Comparison of ENCODE assay signal across 1 cellular context in genomic region chr6:147479857-147480256, GRCh38.
TF ChIP-seq lines count a peak whose summit lies in the region.

No MANE protein-coding gene starts in this region.

TF ChIP-seq in K562, 482 proteins besides CTCF, POLR2A, EP300 and RAD21 (continued from another document and continues in another):
- TF ChIP-seq FOXA3 (CRISPR knock-in tag; conservative IDR thresholded peaks at IDR 0.05 in 1 of 2, IDR thresholded peaks at IDR 0.05 in 1 of 2) = no peak
- TF ChIP-seq FOXP1 (CRISPR knock-in tag; IDR thresholded peaks at IDR 0.05) = no peak
- TF ChIP-seq NFE2L1 (tag; IDR thresholded peaks at IDR 0.05; ENCODE audit: borderline replicate concordance, low read depth) = peak; percentile 97
- TF ChIP-seq ZEB2 (IDR thresholded peaks at IDR 0.05) = peak; percentile 49; the same call in 1 of the 2 replicates
- TF ChIP-seq JUND (IDR thresholded peaks at IDR 0.05; ENCODE audit: borderline replicate concordance, low read depth, low read length) = peak; percentile 32; the same call in 1 of the 2 replicates
- TF ChIP-seq JUND (tag; IDR thresholded peaks at IDR 0.05; ENCODE audit: borderline replicate concordance, low read depth, low read length) = no peak; the same call in 2 of the 3 replicates
- peak; percentile 74 to 81 for TF ChIP-seq KDM1A (IDR thresholded peaks at IDR 0.05)
- peak; percentile 99 for TF ChIP-seq C11orf30 (IDR thresholded peaks at IDR 0.05; ENCODE audit: low read depth)
- no peak for TF ChIP-seq TRIM28 (IDR thresholded peaks at IDR 0.05)
- no peak for TF ChIP-seq LARP7 (IDR thresholded peaks at IDR 0.05)
- no peak for TF ChIP-seq FOXA1 (IDR thresholded peaks at IDR 0.05; ENCODE audit: borderline replicate concordance)
- no peak for TF ChIP-seq COPS2 (conservative IDR thresholded peaks at IDR 0.05)
- no peak for TF ChIP-seq ZFP91 (CRISPR knock-in tag; IDR thresholded peaks at IDR 0.05)
- peak; percentile 45; the same call in 1 of the 2 replicates for TF ChIP-seq PKNOX1 (IDR thresholded peaks at IDR 0.05)
- TF ChIP-seq ETV5 (CRISPR knock-in tag; IDR thresholded peaks at IDR 0.05; ENCODE audit: low read depth) = no peak
- TF ChIP-seq MAFK (IDR thresholded peaks at IDR 0.05; ENCODE audit: low read length) = peak; percentile 95
- TF ChIP-seq TCFL5 (CRISPR knock-in tag; conservative IDR thresholded peaks at IDR 0.05) = no peak
- no peak for TF ChIP-seq DDX20 (tag; IDR thresholded peaks at IDR 0.05; ENCODE audit: low read depth)
- no peak for TF ChIP-seq STAT5B (CRISPR knock-in tag; IDR thresholded peaks at IDR 0.05)
- peak; percentile 97 for TF ChIP-seq BACH1 (tag; IDR thresholded peaks at IDR 0.05)
- no peak for TF ChIP-seq GABPB2 (CRISPR knock-in tag; conservative IDR thresholded peaks at IDR 0.05)
- no peak for TF ChIP-seq RREB1 (CRISPR knock-in tag; IDR thresholded peaks at IDR 0.05)
- no peak for TF ChIP-seq SRSF7 (optimal IDR thresholded peaks at IDR 0.05; ENCODE audit: low read depth, low read length)
- TF ChIP-seq NCOA4 (IDR thresholded peaks at IDR 0.05; ENCODE audit: partially characterized antibody) = no peak
- no peak for TF ChIP-seq CHAMP1 (IDR thresholded peaks at IDR 0.05)
- no peak for TF ChIP-seq TAF1 (IDR thresholded peaks at IDR 0.05; ENCODE audit: control insufficient read depth, extremely low read depth, insufficient read depth, low read length, severe bottlenecking)
- TF ChIP-seq RBM25 (IDR thresholded peaks at IDR 0.05; ENCODE audit: low read depth, low read length, severe bottlenecking) = no peak
- TF ChIP-seq THAP12 (CRISPR knock-in tag; IDR thresholded peaks at IDR 0.05) = no peak
- TF ChIP-seq STAT6 (CRISPR knock-in tag; IDR thresholded peaks at IDR 0.05) = no peak
- TF ChIP-seq ZNF57 (CRISPR knock-in tag; IDR thresholded peaks at IDR 0.05) = no peak
- no peak for TF ChIP-seq ILF3 (IDR thresholded peaks at IDR 0.05; ENCODE audit: borderline replicate concordance)
- TF ChIP-seq ZNF253 (CRISPR knock-in tag; conservative IDR thresholded peaks at IDR 0.05) = no peak
- TF ChIP-seq MNT (conservative IDR thresholded peaks at IDR 0.05) = no peak
- no peak for TF ChIP-seq ZNF780A (CRISPR knock-in tag; IDR thresholded peaks at IDR 0.05)
- no peak for TF ChIP-seq IFI16 (CRISPR knock-in tag; IDR thresholded peaks at IDR 0.05)
- TF ChIP-seq HDGF (IDR thresholded peaks at IDR 0.05) = no peak
- no peak for TF ChIP-seq ZNF121 (CRISPR knock-in tag; conservative IDR thresholded peaks at IDR 0.05)
- no peak for TF ChIP-seq TGIF2 (CRISPR knock-in tag; IDR thresholded peaks at IDR 0.05)
- TF ChIP-seq ELF2 (CRISPR knock-in tag; IDR thresholded peaks at IDR 0.05) = no peak
- TF ChIP-seq ZNF586 (CRISPR knock-in tag; conservative IDR thresholded peaks at IDR 0.05) = no peak
- peak; percentile 59; the same call in 1 of the 2 replicates for TF ChIP-seq SMARCA4 (IDR thresholded peaks at IDR 0.05)
- no peak for TF ChIP-seq MTA1 (IDR thresholded peaks at IDR 0.05; ENCODE audit: borderline replicate concordance)
- no peak for TF ChIP-seq ZSCAN32 (CRISPR knock-in tag; IDR thresholded peaks at IDR 0.05)
- no peak for TF ChIP-seq ZNF76 (CRISPR knock-in tag; IDR thresholded peaks at IDR 0.05; ENCODE audit: borderline replicate concordance)
- TF ChIP-seq FOXJ3 (CRISPR knock-in tag; IDR thresholded peaks at IDR 0.05) = no peak
- no peak for TF ChIP-seq ETV1 (tag; conservative IDR thresholded peaks at IDR 0.05; ENCODE audit: low read depth)
- no peak for TF ChIP-seq CBX1 (IDR thresholded peaks at IDR 0.05; ENCODE audit: low read depth)
- no peak for TF ChIP-seq ZNF668 (CRISPR knock-in tag; IDR thresholded peaks at IDR 0.05)
- no peak for TF ChIP-seq ZNF239 (CRISPR knock-in tag; IDR thresholded peaks at IDR 0.05)
- no peak for TF ChIP-seq SMAD4 (CRISPR knock-in tag; conservative IDR thresholded peaks at IDR 0.05)
- no peak for TF ChIP-seq PCBP2 (IDR thresholded peaks at IDR 0.05; ENCODE audit: low read depth, low read length, poor library complexity, severe bottlenecking)
- no peak for TF ChIP-seq SIRT6 (IDR thresholded peaks at IDR 0.05; ENCODE audit: low read depth, low read length)
- no peak for TF ChIP-seq MITF (IDR thresholded peaks at IDR 0.05)
- no peak for TF ChIP-seq CBX5 (IDR thresholded peaks at IDR 0.05; ENCODE audit: borderline replicate concordance, low read depth)
